In genomic region chrX:140091276-140091886, GRCh38 we compare ENCODE assay signal across 8 cellular contexts.
A peak's percentile ranks its signal among the peaks of the same experiment; 100 is the strongest.
DNase-seq lines count a peak whose midpoint lies in the region; ATAC-seq and TF ChIP-seq lines count a peak whose summit lies in the region.

No MANE protein-coding gene starts in this region.

- no peak overlapping the region for H3K27ac Mint-ChIP-seq in activated CD8-positive, alpha-beta memory T cell treated with anti-CD3 and anti-CD28 coated beads, Interleukin-2, amount 10 ng/mL, durations not matched to agents 7 days and 5 days

- peaks cover 25% of the 10 kb centered on the region for H3K27me3 Mint-ChIP-seq in activated CD8-positive, alpha-beta memory T cell treated with anti-CD3 and anti-CD28 coated beads, Interleukin-2, amount 10 ng/mL, durations not matched to agents 7 days and 5 days

- no peak for DNase-seq in activated CD8-positive, alpha-beta memory T cell treated with anti-CD3 and anti-CD28 coated beads, Interleukin-2, amount 10 ng/mL, durations not matched to agents 7 days and 5 days
- DNase-seq in fibroblast of pulmonary artery (ENCODE audit: low read depth) (peak; percentile 0), nucleus accumbens (lab: John Stamatoyannopoulos, UW) (peak in 30 of 56 donors; percentile 2 to 32 (median 15)), NCI-H526 treated with DMSO at 0.1 percent for 48 hours (lab: John Stamatoyannopoulos, UW) (no peak), SW 1271 (lab: John Stamatoyannopoulos, UW) (no peak)

- no peaks in the 10 kb centered on the region for H3K36me3 Mint-ChIP-seq in activated CD8-positive, alpha-beta memory T cell treated with anti-CD3 and anti-CD28 coated beads, Interleukin-2, amount 10 ng/mL, durations not matched to agents 7 days and 5 days

- TF ChIP-seq CTCF in fibroblast of pulmonary artery (IDR thresholded peaks at IDR 0.05; ENCODE audit: low read length, missing control alignments): no peak

- CTCF ChIA-PET in activated CD8-positive, alpha-beta memory T cell treated with anti-CD3 and anti-CD28 coated beads, Interleukin-2, amount 10 ng/mL, durations not matched to agents 7 days and 5 days (lab: Charles Lee): no interaction called here

- H3K9me3 Mint-ChIP-seq in activated CD8-positive, alpha-beta memory T cell treated with anti-CD3 and anti-CD28 coated beads, Interleukin-2, amount 10 ng/mL, durations not matched to agents 7 days and 5 days (ENCODE audit: low read depth): no peaks in the 10 kb centered on the region

- no peaks in the 10 kb centered on the region for H3K4me1 Mint-ChIP-seq in activated CD8-positive, alpha-beta memory T cell treated with anti-CD3 and anti-CD28 coated beads, Interleukin-2, amount 10 ng/mL, durations not matched to agents 7 days and 5 days

- H3K4me3 Mint-ChIP-seq in activated CD8-positive, alpha-beta memory T cell treated with anti-CD3 and anti-CD28 coated beads, Interleukin-2, amount 10 ng/mL, durations not matched to agents 7 days and 5 days: peak overlapping the region; percentile 22

- H3K4me3 ChIP-seq in fibroblast of pulmonary artery (replicated peaks; ENCODE audit: low read depth, low read length): peak overlapping the region; percentile 35

- peak; percentile 68 for ATAC-seq in GM18907 (IDR thresholded peaks at IDR 0.05; ENCODE audit: unreplicated experiment)
- ATAC-seq in HG03045 (IDR thresholded peaks at IDR 0.05; ENCODE audit: unreplicated experiment): peak; percentile 65
- peak; percentile 36 for ATAC-seq in activated CD8-positive, alpha-beta memory T cell treated with anti-CD3 and anti-CD28 coated beads, Interleukin-2, amount 10 ng/mL, durations not matched to agents 7 days and 5 days
- no peak for ATAC-seq in GM18858 (IDR thresholded peaks at IDR 0.05; ENCODE audit: unreplicated experiment)

Comparison
In these comparisons a context has a peak if more than half of its experiments do, and no peak if none do; other contexts are left out.
1. DNase-seq: peak in fibroblast of pulmonary artery (single experiment) and nucleus accumbens (30 of 56); none in activated CD8-positive, alpha-beta memory T cell treated with anti-CD3 and anti-CD28 coated beads, Interleukin-2, amount 10 ng/mL, durations not matched to agents 7 days and 5 days (single experiment), NCI-H526 treated with DMSO at 0.1 percent for 48 hours (single experiment) and SW 1271 (0 of 2).